12 cellular contexts compared by ENCODE assay signal in genomic region chr12:31928246-31929139, GRCh38. TPM values are rescaled to one million over a fixed set of nuclear protein-coding genes. Genes with fewer than 3 reads are reported as not detected.
DNase-seq lines count a peak whose midpoint lies in the region; ATAC-seq, FAIRE-seq and TF ChIP-seq lines count a peak whose summit lies in the region.
"Had no signal": no experiment of that assay in that cellular context is flagged by ENCODE, and none has a peak within 500 bp of the region (broad histone marks: within the 10 kb centered on the region; RNA-seq: fewer than 3 reads in every experiment).

No MANE protein-coding gene starts in this region.

- H3K36me3 Mint-ChIP-seq in activated T-cell treated with anti-CD3 and anti-CD28 coated beads, Interleukin-2, amount 50 U/mL, for 72 hours (ENCODE audit: insufficient read depth in 2 of 2): peaks cover 12 to 28% of the 10 kb centered on the region in 2 donors
- H3K36me3 Mint-ChIP-seq in natural killer cell (peaks cover 6% of the 10 kb centered on the region), type B pancreatic cell (peaks cover 10% of the 10 kb centered on the region)

- no peak for TF ChIP-seq CTCF in natural killer cell (IDR thresholded peaks at IDR 0.05)
- no peak for TF ChIP-seq CTCF in brain microvascular endothelial cell (IDR thresholded peaks at IDR 0.05; ENCODE audit: low read depth, low read length, missing control alignments)
- no peak for TF ChIP-seq CTCF in type B pancreatic cell (conservative IDR thresholded peaks at IDR 0.05)

- in situ Hi-C loops in brain microvascular endothelial cell (cut with HindIII; ENCODE audit: low pct_ligation_motif_present, low sequenced_read_pairs): no loop called here

- ATAC-seq in GM18502 (IDR thresholded peaks at IDR 0.05; ENCODE audit: poor library complexity, unreplicated experiment) (peak; percentile 46), HG03280 (IDR thresholded peaks at IDR 0.05; ENCODE audit: unreplicated experiment) (peak; percentile 65), natural killer cell (no peak), GM21367 (IDR thresholded peaks at IDR 0.05; ENCODE audit: unreplicated experiment) (no peak)
- ATAC-seq in activated T-cell treated with anti-CD3 and anti-CD28 coated beads, Interleukin-2, amount 50 U/mL, for 72 hours (replicated peaks in 1 of 2): peak; percentile 64 to 83
- ATAC-seq: sciatic nerve had no signal

- peaks cover 6 to 7% of the 10 kb centered on the region in 2 donors for H3K9me3 Mint-ChIP-seq in activated T-cell treated with anti-CD3 and anti-CD28 coated beads, Interleukin-2, amount 50 U/mL, for 72 hours
- H3K9me3 Mint-ChIP-seq in natural killer cell (no peaks in the 10 kb centered on the region), type B pancreatic cell (peaks cover 6% of the 10 kb centered on the region)

- peak; percentile 14 to 23 for DNase-seq in activated T-cell treated with anti-CD3 and anti-CD28 coated beads, Interleukin-2, amount 50 U/mL, for 72 hours
- DNase-seq in natural killer cell (no peak), HTR-8/SVneo (ENCODE audit: insufficient read length, low spot score) (no peak), brain microvascular endothelial cell (no peak), type B pancreatic cell (ENCODE audit: extremely low spot score, unreplicated experiment) (no peak)
- DNase-seq: NCI-H1436 treated with DMSO at 0.1 percent for 48 hours had no signal

- no peak for FAIRE-seq in HTR-8/SVneo (lab: Jason Lieb, UNC)

- peak overlapping the region; percentile 85 for H3K27ac Mint-ChIP-seq in activated T-cell treated with anti-CD3 and anti-CD28 coated beads, Interleukin-2, amount 50 U/mL, for 72 hours
- H3K27ac Mint-ChIP-seq in natural killer cell (no peak overlapping the region), type B pancreatic cell (no peak overlapping the region)

- H3K27me3 Mint-ChIP-seq in activated T-cell treated with anti-CD3 and anti-CD28 coated beads, Interleukin-2, amount 50 U/mL, for 72 hours (ENCODE audit: low read depth): no peaks in the 10 kb centered on the region
- H3K27me3 Mint-ChIP-seq in natural killer cell (ENCODE audit: low read depth in 2 of 2) (no peaks in the 10 kb centered on the region), type B pancreatic cell (no peaks in the 10 kb centered on the region)

- peaks cover 49% of the 10 kb centered on the region for H3K4me1 Mint-ChIP-seq in activated T-cell treated with anti-CD3 and anti-CD28 coated beads, Interleukin-2, amount 50 U/mL, for 72 hours (ENCODE audit: low read depth)
- H3K4me1 Mint-ChIP-seq in natural killer cell: peaks cover 37 to 39% of the 10 kb centered on the region in 2 donors
- H3K4me1 Mint-ChIP-seq in type B pancreatic cell (ENCODE audit: unreplicated experiment): no peaks in the 10 kb centered on the region

- H3K27ac ChIP-seq in brain microvascular endothelial cell: no peak overlapping the region

- intact Hi-C loops in natural killer cell (cut with micrococcal nuclease): no loop called here

- H3K27me3 ChIP-seq in brain microvascular endothelial cell (replicated peaks): no peaks in the 10 kb centered on the region

- H3K4me3 ChIP-seq in brain microvascular endothelial cell (ENCODE audit: low read depth, low read length): no peak overlapping the region
- H3K4me3 ChIP-seq: HAP-1, lung had no signal

- no peaks in the 10 kb centered on the region for H3K36me3 ChIP-seq in brain microvascular endothelial cell (replicated peaks)
- H3K36me3 ChIP-seq: HAP-1 had no signal

- H3K4me3 Mint-ChIP-seq in activated T-cell treated with anti-CD3 and anti-CD28 coated beads, Interleukin-2, amount 50 U/mL, for 72 hours: peak overlapping the region; percentile 81
- H3K4me3 Mint-ChIP-seq in natural killer cell: peak overlapping the region; percentile 32
- H3K4me3 Mint-ChIP-seq in type B pancreatic cell: no peak overlapping the region

RNA-seq across cellular contexts. Expression of gene RESF1, which starts 30.7 kb away (rescaled TPM):
- total RNA-seq in activated T-cell treated with anti-CD3 and anti-CD28 coated beads, Interleukin-2, amount 50 U/mL, for 72 hours: 100 to 1,000 TPM; 112 to 133 TPM
- total RNA-seq in natural killer cell (100 to 1,000 TPM; 144 to 209 (median 184) TPM), type B pancreatic cell (ENCODE audit: low replicate concordance) (72.2 and 135 TPM in 2 replicates)

Comparison
In these comparisons a context has a peak if more than half of its experiments do, and no peak if none do; other contexts are left out.
1. ATAC-seq: peak in GM18502 (single experiment), HG03280 (single experiment) and activated T-cell treated with anti-CD3 and anti-CD28 coated beads, Interleukin-2, amount 50 U/mL, for 72 hours (2 of 2); none in natural killer cell (0 of 3) and GM21367 (single experiment).
2. DNase-seq: peak in activated T-cell treated with anti-CD3 and anti-CD28 coated beads, Interleukin-2, amount 50 U/mL, for 72 hours (2 of 2); none in natural killer cell (single experiment), HTR-8/SVneo (single experiment), brain microvascular endothelial cell (single experiment) and type B pancreatic cell (single experiment).